Comparison of ENCODE assay signal across 26 cellular contexts in the genomic region with DNA sequence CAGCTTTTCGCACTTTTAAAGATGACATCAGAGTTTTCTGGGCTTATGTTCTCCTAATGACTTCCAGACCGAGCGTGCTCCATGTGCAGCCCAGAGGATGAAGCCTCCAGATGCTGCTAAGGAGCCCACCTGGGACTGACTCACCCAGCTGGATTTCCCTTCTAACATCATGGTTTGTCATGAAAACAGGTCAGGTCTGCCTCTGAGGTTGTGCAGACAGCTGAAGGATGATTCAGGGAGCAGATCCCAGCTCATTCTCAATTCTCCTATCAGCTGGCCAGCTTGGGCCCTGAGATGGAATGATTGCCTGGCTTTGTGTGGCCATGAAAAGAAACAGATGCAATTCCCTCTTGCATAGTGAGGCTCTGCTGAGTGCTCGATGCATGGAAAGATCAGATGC.
DNase-seq lines count a peak whose midpoint lies in the region; ATAC-seq and TF ChIP-seq lines count a peak whose summit lies in the region.
"Had no signal": no experiment of that assay in that cellular context is flagged by ENCODE, and none has a peak within 500 bp of the region (broad histone marks: within the 10 kb centered on the region; RNA-seq: fewer than 3 reads in every experiment).

No MANE protein-coding gene starts in this region.

- peak; percentile 23 for DNase-seq in ELF-1 (ENCODE audit: low read depth, low spot score)
- peak; percentile 30 for DNase-seq in M059J (ENCODE audit: low read depth)
- peak; percentile 29 for DNase-seq in epithelial cell of prostate (ENCODE audit: low read depth, low spot score)
- DNase-seq in mesenchymal stem cell: no peak
- no peak for DNase-seq in GM13976 (ENCODE audit: low spot score)
- no peak for DNase-seq in ovary
- DNase-seq in cerebellum (ENCODE audit: low spot score): no peak
- DNase-seq: activated CD4-positive, alpha-beta T cell treated with anti-CD3 and anti-CD28 coated beads, Interleukin-2, amount 50 U/mL, for 48 hours; Caco-2; DMS79; GOT3; MM.1S; NCI-H1417; NCI-H2081; NCI-H2227 treated with DMSO at 0.1 percent for 48 hours; NCI-H526 treated with DMSO at 0.1 percent for 48 hours; RPMI8226; stimulated activated naive CD8-positive, alpha-beta T cell treated with anti-CD3 and anti-CD28 coated beads, Interleukin-15, Interleukin-2, amounts not matched to agents 100 U/mL and 50 U/mL, for 24 hours; testis had no signal

- H4K91ac ChIP-seq in mesenchymal stem cell (ENCODE audit: low read length): peak overlapping the region; percentile 20

- no peaks in the 10 kb centered on the region for H3K79me1 ChIP-seq in mesenchymal stem cell (replicated peaks; ENCODE audit: low read length, poor library complexity, severe bottlenecking)

- no peak overlapping the region for H2BK15ac ChIP-seq in mesenchymal stem cell (ENCODE audit: low read depth, poor library complexity, severe bottlenecking)

- H3K9me3 ChIP-seq in mesenchymal stem cell (ENCODE audit: control insufficient read depth, low read length) (no peaks in the 10 kb centered on the region), ovary (no peaks in the 10 kb centered on the region)
- H3K9me3 ChIP-seq: Caco-2, heart left ventricle, neutrophil, psoas muscle, SJSA1, testis had no signal

- H3K14ac ChIP-seq in mesenchymal stem cell (ENCODE audit: low read length in 2 of 2): no peak overlapping the region

- peak overlapping the region in 1 of 2 experiments; percentile 20 for H3K23ac ChIP-seq in mesenchymal stem cell (ENCODE audit: low read length in 2 of 2)

- no peak overlapping the region for H3K18ac ChIP-seq in mesenchymal stem cell (ENCODE audit: low read depth in 1 of 2, low read length in 2 of 2)

- no peak for TF ChIP-seq CTCF in GM13976 (IDR thresholded peaks at IDR 0.05; ENCODE audit: borderline replicate concordance, control extremely low read depth, extremely low read depth, insufficient read depth, missing control alignments)
- no peak for TF ChIP-seq CTCF in ovary (IDR thresholded peaks at IDR 0.05)

- H2BK120ac ChIP-seq in mesenchymal stem cell (ENCODE audit: low read depth, low read length): no peak overlapping the region

- no peak overlapping the region for H2BK5ac ChIP-seq in mesenchymal stem cell (ENCODE audit: low read depth, low read length, poor library complexity, severe bottlenecking)

- WGBS in mesenchymal stem cell: 79% methylated on average over 4 of the region's 4 CpGs
- 92 to 96% (median 95%) methylated on average over 4 of the region's 4 CpGs for WGBS in ovary, 3 donors

- no peak overlapping the region for H3K9ac ChIP-seq in mesenchymal stem cell (ENCODE audit: low read length)

- in situ Hi-C loops in GM13976 (cut with MboI; ENCODE audit: low sequenced_read_pairs, unreplicated experiment): no loop called here

- H3K4ac ChIP-seq in mesenchymal stem cell (ENCODE audit: low read depth in 1 of 2, low read length in 2 of 2): no peak overlapping the region

- intact Hi-C loops in ovary (cut with DNase I): no loop called here

- H3K36me3 ChIP-seq in mesenchymal stem cell (ENCODE audit: control insufficient read depth in 1 of 2, insufficient read depth in 2 of 2, low read depth in 1 of 2, low read length in 2 of 2) (no peaks in the 10 kb centered on the region), ovary (no peaks in the 10 kb centered on the region)
- H3K36me3 ChIP-seq: heart left ventricle, neutrophil, SJSA1 had no signal

- no peak overlapping the region for H3K4me3 ChIP-seq in mesenchymal stem cell (ENCODE audit: insufficient read depth in 1 of 2, low read depth in 1 of 2, low read length in 2 of 2)
- H3K4me3 ChIP-seq in ovary: no peak overlapping the region
- H3K4me3 ChIP-seq: GM12878, heart left ventricle, psoas muscle, SJSA1, testis had no signal

- H2AFZ ChIP-seq in mesenchymal stem cell (ENCODE audit: low read depth, low read length): no peak overlapping the region

- H3K4me1 ChIP-seq in mesenchymal stem cell (ENCODE audit: control insufficient read depth, insufficient read depth, low read depth, low read length): no peaks in the 10 kb centered on the region
- H3K4me1 ChIP-seq in ovary (ENCODE audit: insufficient read depth): no peaks in the 10 kb centered on the region
- H3K4me1 ChIP-seq: Caco-2, testis had no signal

- H3K27me3 ChIP-seq in mesenchymal stem cell (ENCODE audit: control insufficient read depth in 1 of 2, insufficient read depth in 1 of 2, low read length in 2 of 2) (no peaks in the 10 kb centered on the region), ovary (no peaks in the 10 kb centered on the region)
- H3K27me3 ChIP-seq: heart left ventricle, neutrophil, SJSA1, testis had no signal

- H4K8ac ChIP-seq in mesenchymal stem cell (ENCODE audit: low read length): no peak overlapping the region

- no peak overlapping the region for H2BK12ac ChIP-seq in mesenchymal stem cell (ENCODE audit: low read length in 2 of 2)

- no peak overlapping the region for H3K4me2 ChIP-seq in mesenchymal stem cell (ENCODE audit: low read length, poor library complexity, severe bottlenecking)

- no peak for TF ChIP-seq EP300 in ovary (IDR thresholded peaks at IDR 0.05)

- ATAC-seq in HG03135 (IDR thresholded peaks at IDR 0.05; ENCODE audit: unreplicated experiment): no peak
- ATAC-seq: GM12878; psoas muscle; stimulated activated naive CD8-positive, alpha-beta T cell treated with anti-CD3 and anti-CD28 coated beads, Interleukin-15, Interleukin-2, amounts not matched to agents 100 U/mL and 50 U/mL, for 24 hours had no signal

- no peak overlapping the region for H2AK5ac ChIP-seq in mesenchymal stem cell (ENCODE audit: low read length, severe bottlenecking)

- H3K27ac ChIP-seq in epithelial cell of prostate (no peak overlapping the region), mesenchymal stem cell (ENCODE audit: low read length, poor library complexity, severe bottlenecking) (no peak overlapping the region), ovary (no peak overlapping the region)
- H3K27ac ChIP-seq: C4-2B, heart left ventricle, neutrophil, psoas muscle, SJSA1, testis had no signal

- no peak for TF ChIP-seq POLR2A in ovary (IDR thresholded peaks at IDR 0.05)

Comparison
In these comparisons a context has a peak if more than half of its experiments do, and no peak if none do; other contexts are left out.
1. DNase-seq: peak in ELF-1 (single experiment), M059J (single experiment) and epithelial cell of prostate (single experiment); none in mesenchymal stem cell (single experiment), GM13976 (single experiment), ovary (0 of 5) and cerebellum (single experiment).